11 cellular contexts compared by ENCODE assay signal in genomic region chr6:129662406-129662766, GRCh38. TPM values are rescaled to one million over a fixed set of nuclear protein-coding genes. Genes with fewer than 3 reads are reported as not detected.
DNase-seq lines count a peak whose midpoint lies in the region; ATAC-seq and TF ChIP-seq lines count a peak whose summit lies in the region.
"Had no signal": no experiment of that assay in that cellular context is flagged by ENCODE, and none has a peak within 500 bp of the region (broad histone marks: within the 10 kb centered on the region; RNA-seq: fewer than 3 reads in every experiment).

No MANE protein-coding gene starts in this region.

- in situ Hi-C loops in transverse colon (cut with MboI; ENCODE audit: low pct_ligation_motif_present in 1 of 4, low pct_unique_long_range_greater_than_20kb in 1 of 4, low sequenced_read_pairs in 3 of 4) = no loop called here

- no peak overlapping the region for H3K27ac ChIP-seq in ascending aorta
- H3K27ac ChIP-seq in transverse colon = peak overlapping the region in 2 of 4 donors; percentile 8 to 41

- no peak for TF ChIP-seq EP300 in transverse colon (IDR thresholded peaks at IDR 0.05; ENCODE audit: low read depth)

- no peak for TF ChIP-seq CTCF in ascending aorta (IDR thresholded peaks at IDR 0.05)
- no peak for TF ChIP-seq CTCF in transverse colon (IDR thresholded peaks at IDR 0.05)

- TF ChIP-seq POLR2A in transverse colon (IDR thresholded peaks at IDR 0.05) = no peak

- H3K27me3 ChIP-seq in ascending aorta = no peaks in the 10 kb centered on the region
- H3K27me3 ChIP-seq in transverse colon = no peaks in the 10 kb centered on the region

- no peaks in the 10 kb centered on the region for H3K4me1 ChIP-seq in ascending aorta
- peaks cover 0 to 18% (median 10%) of the 10 kb centered on the region in 4 donors for H3K4me1 ChIP-seq in transverse colon

- WGBS in transverse colon (ENCODE audit: low coverage in 1 of 2), 2 donors = 34% methylated on average over 2 of the region's 2 CpGs; no CpG with 5 or more reads in 1 of the 2 donors

- H3K4me3 ChIP-seq in ascending aorta (no peak overlapping the region), transverse colon (no peak overlapping the region)

- intact Hi-C loops in ascending aorta (cut with DNase I) (no loop called here), transverse colon (cut with DNase I; ENCODE audit: low total_unique reads) (no loop called here)

- peak; percentile 58 for ATAC-seq in GM18517 (IDR thresholded peaks at IDR 0.05; ENCODE audit: unreplicated experiment)
- peak; percentile 81 for ATAC-seq in GM21390 (IDR thresholded peaks at IDR 0.05; ENCODE audit: unreplicated experiment)
- peak; percentile 73 for ATAC-seq in HG03108 (IDR thresholded peaks at IDR 0.05; ENCODE audit: unreplicated experiment)
- ATAC-seq: effector memory CD8-positive, alpha-beta T cell had no signal

- H3K36me3 ChIP-seq in ascending aorta (no peaks in the 10 kb centered on the region), transverse colon (no peaks in the 10 kb centered on the region)

- no peaks in the 10 kb centered on the region for H3K9me3 ChIP-seq in ascending aorta
- no peaks in the 10 kb centered on the region for H3K9me3 ChIP-seq in transverse colon

- DNase-seq in medulla oblongata (ENCODE audit: extremely low spot score) = peak; percentile 44
- DNase-seq in ascending aorta (ENCODE audit: low spot score in 2 of 2) = no peak
- no peak for DNase-seq in transverse colon
- no peak for DNase-seq in NOMO-1 treated with DMSO at 0.1 percent for 48 hours (lab: John Stamatoyannopoulos, UW; ENCODE audit: unreplicated experiment)
- no peak for DNase-seq in central memory CD4-positive, alpha-beta T cell
- DNase-seq: activated T-cell treated with anti-CD3 and anti-CD28 coated beads, Interleukin-2, amount 50 U/mL, for 72 hours; effector memory CD8-positive, alpha-beta T cell; immature natural killer cell had no signal

RNA-seq across cellular contexts. Expression of gene ARHGAP18, which starts 47.6 kb away (rescaled TPM):
- total RNA-seq in ascending aorta (10.7 TPM), transverse colon (10 to 100 TPM in 2 of 4 donors, 1 to 10 TPM in 2; 5.2 to 21.8 (median 13.0) TPM)
